Comparison of ENCODE assay signal across 10 cellular contexts in genomic region chr22:50696799-50697561, GRCh38. TPM values are rescaled to one million over a fixed set of nuclear protein-coding genes. Genes with fewer than 3 reads are reported as not detected.
DNase-seq lines count a peak whose midpoint lies in the region; ATAC-seq and TF ChIP-seq lines count a peak whose summit lies in the region.
"Had no signal": no experiment of that assay in that cellular context is flagged by ENCODE, and none has a peak within 500 bp of the region (broad histone marks: within the 10 kb centered on the region; RNA-seq: fewer than 3 reads in every experiment).

No MANE protein-coding gene starts in this region.

- ATAC-seq in stimulated activated naive CD8-positive, alpha-beta T cell treated with anti-CD3 and anti-CD28 coated beads, Interleukin-15, amount 100 ng/mL, for 72 hours = peak; percentile 44
- ATAC-seq in stimulated activated naive CD8-positive, alpha-beta T cell treated with anti-CD3 and anti-CD28 coated beads, Interleukin-15, Interleukin-2, amounts not matched to agents 100 U/mL and 50 U/mL, for 24 hours = no peak
- ATAC-seq in GM19351 (IDR thresholded peaks at IDR 0.05; ENCODE audit: unreplicated experiment) (no peak), HG03135 (IDR thresholded peaks at IDR 0.05; ENCODE audit: unreplicated experiment) (no peak)

- WGBS in mesodermal cell (ENCODE audit: insufficient coverage in 2 of 2), 2 experiments = 25 to 39% methylated on average over 10 to 23 of the region's 58 CpGs

- H3K4me3 ChIP-seq in epithelial cell of esophagus (ENCODE audit: low read length) (peak overlapping the region; percentile 49), mesodermal cell (ENCODE audit: extremely low read depth, insufficient read depth, low read length, poor library complexity, severe bottlenecking) (peak overlapping the region; percentile 24)

- H3K4me1 Mint-ChIP-seq in stimulated activated naive CD8-positive, alpha-beta T cell treated with anti-CD3 and anti-CD28 coated beads, Interleukin-15, amount 100 ng/mL, for 72 hours = peaks cover 9% of the 10 kb centered on the region

- no peaks in the 10 kb centered on the region for H3K9me3 ChIP-seq in mesodermal cell (ENCODE audit: control insufficient read depth, low read length)

- no peak overlapping the region for H3K27ac Mint-ChIP-seq in stimulated activated naive CD8-positive, alpha-beta T cell treated with anti-CD3 and anti-CD28 coated beads, Interleukin-15, amount 100 ng/mL, for 72 hours

- H3K36me3 ChIP-seq in mesodermal cell (ENCODE audit: control insufficient read depth, insufficient read depth, low read length) = peaks cover 14% of the 10 kb centered on the region

- no peaks in the 10 kb centered on the region for H3K27me3 Mint-ChIP-seq in stimulated activated naive CD8-positive, alpha-beta T cell treated with anti-CD3 and anti-CD28 coated beads, Interleukin-15, amount 100 ng/mL, for 72 hours

- TF ChIP-seq CTCF in epithelial cell of esophagus (IDR thresholded peaks at IDR 0.05; ENCODE audit: insufficient read depth, low read depth, low read length, missing control alignments) = peak; percentile 44

- no peak overlapping the region for H3K27ac ChIP-seq in mesodermal cell (ENCODE audit: low read depth, low read length, severe bottlenecking)
- H3K27ac ChIP-seq: HL-60 had no signal

- no peak for DNase-seq in stimulated activated naive CD8-positive, alpha-beta T cell treated with anti-CD3 and anti-CD28 coated beads, Interleukin-15, amount 100 ng/mL, for 72 hours
- no peak for DNase-seq in stimulated activated naive CD8-positive, alpha-beta T cell treated with anti-CD3 and anti-CD28 coated beads, Interleukin-15, Interleukin-2, amounts not matched to agents 100 U/mL and 50 U/mL, for 24 hours
- DNase-seq in epithelial cell of esophagus (ENCODE audit: low read depth) (peak; percentile 43), T-helper 9 cell (no peak), SK-N-DZ (ENCODE audit: low spot score) (no peak)
- DNase-seq: activated CD4-positive, alpha-beta T cell treated with anti-CD3 and anti-CD28 coated beads, Interleukin-2, amount 50 U/mL, for 1 hour had no signal

- no peak overlapping the region for H3K4me3 Mint-ChIP-seq in stimulated activated naive CD8-positive, alpha-beta T cell treated with anti-CD3 and anti-CD28 coated beads, Interleukin-15, amount 100 ng/mL, for 72 hours

- H3K9me3 Mint-ChIP-seq in stimulated activated naive CD8-positive, alpha-beta T cell treated with anti-CD3 and anti-CD28 coated beads, Interleukin-15, amount 100 ng/mL, for 72 hours = no peaks in the 10 kb centered on the region

- peaks cover 5% of the 10 kb centered on the region for H3K4me1 ChIP-seq in mesodermal cell (ENCODE audit: control insufficient read depth, insufficient read depth, low read length, poor library complexity, severe bottlenecking)

RNA-seq across cellular contexts. Expression of gene SHANK3, which starts 24.4 kb away (rescaled TPM):
- 25.5 TPM for polyA plus RNA-seq in mesodermal cell (2013, experiment 1 of 2)
- 17.5 TPM for polyA plus RNA-seq in mesodermal cell (2013, experiment 2 of 2)
- 2.8 and 2.9 TPM in 2 replicates for polyA plus RNA-seq in SK-N-DZ (2014; cell fraction: cytosol; rRNA removed)
- 4.6 and 9.3 TPM in 2 replicates for polyA plus RNA-seq in SK-N-DZ (2014; cell fraction: nucleus; rRNA removed)

RNA-seq across cellular contexts. Expression of gene ACR, which starts 41.0 kb away (rescaled TPM):
- 1.0 TPM for polyA plus RNA-seq in mesodermal cell (2013, experiment 1 of 2)
- polyA plus RNA-seq in mesodermal cell (2013, experiment 2 of 2) = 0.35 TPM
- not detected in 2 replicates for polyA plus RNA-seq in SK-N-DZ (2014; cell fraction: cytosol; rRNA removed)
- polyA plus RNA-seq in SK-N-DZ (2014; cell fraction: nucleus; rRNA removed) = not detected in 2 replicates
